15 cellular contexts compared by ENCODE assay signal in the genomic region with DNA sequence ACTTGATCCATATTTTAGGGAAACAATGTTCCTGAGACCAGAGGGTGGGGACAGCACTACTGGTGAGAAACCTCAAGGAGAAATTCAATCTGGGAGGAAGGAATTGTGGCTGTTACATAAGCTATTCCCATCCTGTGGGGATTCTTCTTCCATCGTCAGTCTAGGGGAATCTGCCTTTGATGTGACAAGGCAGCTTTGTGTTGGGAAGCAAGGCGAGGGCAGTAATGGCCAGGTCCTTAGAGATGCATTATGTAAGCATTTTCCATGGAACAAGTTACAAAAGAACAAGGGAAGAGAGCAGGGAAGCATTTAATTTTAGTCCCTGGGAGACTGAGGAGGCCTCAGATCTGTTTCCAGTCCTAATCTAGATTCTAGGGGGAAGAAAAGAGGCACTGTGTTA.
DNase-seq lines count a peak whose midpoint lies in the region; ATAC-seq and TF ChIP-seq lines count a peak whose summit lies in the region.
"Had no signal": no experiment of that assay in that cellular context is flagged by ENCODE, and none has a peak within 500 bp of the region (broad histone marks: within the 10 kb centered on the region; RNA-seq: fewer than 3 reads in every experiment).

No MANE protein-coding gene starts in this region.

- no peaks in the 10 kb centered on the region for H3F3A ChIP-seq in GM23338 (replicated peaks; ENCODE audit: low read depth)

- H3K9me3 ChIP-seq in RWPE2 (ENCODE audit: severe bottlenecking): no peaks in the 10 kb centered on the region
- H3K9me3 ChIP-seq in fibroblast of lung (ENCODE audit: control insufficient read depth, insufficient read depth, low read depth, low read length): no peaks in the 10 kb centered on the region
- H3K9me3 ChIP-seq: BE2C had no signal

- DNase-seq in GM23338 (ENCODE audit: low spot score) (peak; percentile 36), RWPE2 (ENCODE audit: low spot score) (no peak), fibroblast of lung (ENCODE audit: low read depth in 2 of 2) (no peak), neural crest cell (ENCODE audit: low read depth, low spot score) (no peak), DMS 273 treated with DMSO at 0.1 percent for 48 hours (lab: John Stamatoyannopoulos, UW) (no peak), NCI-H1105 treated with DMSO at 0.1 percent for 48 hours (lab: John Stamatoyannopoulos, UW) (no peak)
- no peak for DNase-seq in activated T-helper 2 cell treated with anti-CD3 and anti-CD28 coated beads, Interferon-gamma antibody, Interleukin-2, Interleukin-4, amounts not matched to agents 10 μg/mL and 5 μg/mL and 100 μg/mL, durations not matched to agents 14 hours and 24 hours and 36 hours (ENCODE audit: low spot score)
- DNase-seq: ACHN; BE2C; CD4-positive, alpha-beta memory T cell; NCI-H1105; NCI-H187 treated with DMSO at 0.1 percent for 48 hours; NCI-H510A treated with DMSO at 0.1 percent for 48 hours; SIG-M5 had no signal

- no peak overlapping the region for H3K9ac ChIP-seq in fibroblast of lung (ENCODE audit: insufficient read depth, low read length)

- H3K4me1 Mint-ChIP-seq in GM23338: peaks cover 10% of the 10 kb centered on the region
- peaks cover 15% of the 10 kb centered on the region for H3K4me1 Mint-ChIP-seq in neural crest cell
- H3K4me1 Mint-ChIP-seq in activated T-helper 2 cell treated with anti-CD3 and anti-CD28 coated beads, Interferon-gamma antibody, Interleukin-2, Interleukin-4, amounts not matched to agents 10 μg/mL and 5 μg/mL and 100 μg/mL, durations not matched to agents 14 hours and 24 hours and 36 hours (ENCODE audit: low read depth): no peaks in the 10 kb centered on the region
- H3K4me1 Mint-ChIP-seq: CD4-positive, alpha-beta memory T cell had no signal

- ATAC-seq in GM23338 (peak; percentile 59), RWPE2 (ENCODE audit: low read depth) (no peak), HG02610 (IDR thresholded peaks at IDR 0.05; ENCODE audit: unreplicated experiment) (no peak)

- TF ChIP-seq CTCF in GM23338 (conservative IDR thresholded peaks at IDR 0.05; ENCODE audit: low read depth in 2 of 2): no peak
- TF ChIP-seq CTCF in RWPE2 (IDR thresholded peaks at IDR 0.05; ENCODE audit: poor library complexity, severe bottlenecking): no peak
- TF ChIP-seq CTCF in fibroblast of lung (conservative IDR thresholded peaks at IDR 0.05 in 1 of 2, IDR thresholded peaks at IDR 0.05 in 1 of 2; ENCODE audit: low read depth in 1 of 2, low read length in 2 of 2): no peak
- no peak for TF ChIP-seq CTCF in neural crest cell (conservative IDR thresholded peaks at IDR 0.05)

- H4K20me1 ChIP-seq in GM23338 (replicated peaks; ENCODE audit: insufficient read depth): no peaks in the 10 kb centered on the region
- H4K20me1 ChIP-seq in fibroblast of lung (ENCODE audit: control insufficient read depth, extremely low read depth, insufficient read depth, low read length): no peaks in the 10 kb centered on the region

- H3K4me3 ChIP-seq in GM23338 (no peak overlapping the region), RWPE2 (ENCODE audit: severe bottlenecking) (no peak overlapping the region), fibroblast of lung (replicated peaks in 1 of 4; ENCODE audit: control extremely low read depth in 1 of 4, insufficient read depth in 1 of 4, low read depth in 3 of 4, low read length in 4 of 4) (no peak overlapping the region)

- H3K27me3 Mint-ChIP-seq in GM23338 (ENCODE audit: insufficient read depth, low read depth, poor library complexity): peaks cover 2% of the 10 kb centered on the region
- H3K27me3 Mint-ChIP-seq in neural crest cell (ENCODE audit: low read depth): no peaks in the 10 kb centered on the region
- H3K27me3 Mint-ChIP-seq in activated T-helper 2 cell treated with anti-CD3 and anti-CD28 coated beads, Interferon-gamma antibody, Interleukin-2, Interleukin-4, amounts not matched to agents 10 μg/mL and 5 μg/mL and 100 μg/mL, durations not matched to agents 14 hours and 24 hours and 36 hours (ENCODE audit: low read depth): no peaks in the 10 kb centered on the region
- H3K27me3 Mint-ChIP-seq: CD4-positive, alpha-beta memory T cell had no signal

- H3K27ac ChIP-seq in GM23338 (ENCODE audit: low read depth): no peak overlapping the region
- H3K27ac ChIP-seq in RWPE2 (ENCODE audit: poor library complexity, severe bottlenecking): peak overlapping the region; percentile 42
- no peak overlapping the region for H3K27ac ChIP-seq in fibroblast of lung (ENCODE audit: insufficient read depth, low read length)

- intact Hi-C loops in activated T-helper 2 cell treated with anti-CD3 and anti-CD28 coated beads, Interferon-gamma antibody, Interleukin-2, Interleukin-4, amounts not matched to agents 10 μg/mL and 5 μg/mL and 100 μg/mL, durations not matched to agents 14 hours and 24 hours and 36 hours (cut with micrococcal nuclease): no loop called here

- no peaks in the 10 kb centered on the region for H3K27me3 ChIP-seq in GM23338 (ENCODE audit: insufficient read depth)
- no peaks in the 10 kb centered on the region for H3K27me3 ChIP-seq in RWPE2 (ENCODE audit: insufficient read depth, poor library complexity, severe bottlenecking)
- H3K27me3 ChIP-seq in fibroblast of lung (ENCODE audit: control insufficient read depth, insufficient read depth, low read length): no peaks in the 10 kb centered on the region
- H3K27me3 ChIP-seq: BE2C had no signal

- H3K27ac Mint-ChIP-seq in GM23338 (0 out of 2 replicates have a peak overlapping the region, but pooled peaks have one; percentile 60), neural crest cell (ENCODE audit: unreplicated experiment) (peak overlapping the region; percentile 45)
- H3K27ac Mint-ChIP-seq in activated T-helper 2 cell treated with anti-CD3 and anti-CD28 coated beads, Interferon-gamma antibody, Interleukin-2, Interleukin-4, amounts not matched to agents 10 μg/mL and 5 μg/mL and 100 μg/mL, durations not matched to agents 14 hours and 24 hours and 36 hours: no peak overlapping the region
- H3K27ac Mint-ChIP-seq: CD4-positive, alpha-beta memory T cell had no signal

- H3K79me2 ChIP-seq in GM23338 (replicated peaks; ENCODE audit: insufficient read depth) (no peaks in the 10 kb centered on the region), fibroblast of lung (ENCODE audit: control insufficient read depth, insufficient read depth, low read length) (no peaks in the 10 kb centered on the region)

- H3K9me3 Mint-ChIP-seq in GM23338: no peaks in the 10 kb centered on the region
- no peaks in the 10 kb centered on the region for H3K9me3 Mint-ChIP-seq in neural crest cell
- no peaks in the 10 kb centered on the region for H3K9me3 Mint-ChIP-seq in activated T-helper 2 cell treated with anti-CD3 and anti-CD28 coated beads, Interferon-gamma antibody, Interleukin-2, Interleukin-4, amounts not matched to agents 10 μg/mL and 5 μg/mL and 100 μg/mL, durations not matched to agents 14 hours and 24 hours and 36 hours

- H2AFZ ChIP-seq in GM23338 (peak overlapping the region; percentile 53; the same call in 1 of the 2 replicates), fibroblast of lung (ENCODE audit: low read length) (peak overlapping the region; percentile 37)

- no peaks in the 10 kb centered on the region for H3K9me2 ChIP-seq in GM23338 (ENCODE audit: insufficient read depth)

- H3K4me3 Mint-ChIP-seq in GM23338 (no peak overlapping the region), neural crest cell (no peak overlapping the region)
- H3K4me3 Mint-ChIP-seq in activated T-helper 2 cell treated with anti-CD3 and anti-CD28 coated beads, Interferon-gamma antibody, Interleukin-2, Interleukin-4, amounts not matched to agents 10 μg/mL and 5 μg/mL and 100 μg/mL, durations not matched to agents 14 hours and 24 hours and 36 hours (ENCODE audit: low read depth): no peak overlapping the region
- H3K4me3 Mint-ChIP-seq: CD4-positive, alpha-beta memory T cell had no signal

- no peaks in the 10 kb centered on the region for H3K36me3 ChIP-seq in GM23338 (ENCODE audit: insufficient read depth)
- no peaks in the 10 kb centered on the region for H3K36me3 ChIP-seq in RWPE2 (ENCODE audit: low read depth)
- no peaks in the 10 kb centered on the region for H3K36me3 ChIP-seq in fibroblast of lung (ENCODE audit: control insufficient read depth, insufficient read depth, low read length)
- H3K36me3 ChIP-seq: BE2C had no signal

- H3K36me3 Mint-ChIP-seq in GM23338 (ENCODE audit: low read depth): no peaks in the 10 kb centered on the region
- H3K36me3 Mint-ChIP-seq in neural crest cell (ENCODE audit: low read depth): no peaks in the 10 kb centered on the region
- no peaks in the 10 kb centered on the region for H3K36me3 Mint-ChIP-seq in activated T-helper 2 cell treated with anti-CD3 and anti-CD28 coated beads, Interferon-gamma antibody, Interleukin-2, Interleukin-4, amounts not matched to agents 10 μg/mL and 5 μg/mL and 100 μg/mL, durations not matched to agents 14 hours and 24 hours and 36 hours (ENCODE audit: low read depth)
- H3K36me3 Mint-ChIP-seq: CD4-positive, alpha-beta memory T cell had no signal

- H3K4me2 ChIP-seq in GM23338 (no peak overlapping the region; the same call in 1 of the 2 replicates), fibroblast of lung (ENCODE audit: extremely low read depth, insufficient read depth, low read length) (no peak overlapping the region)

- H3K4me1 ChIP-seq in GM23338 (ENCODE audit: insufficient read depth) (peaks cover 5% of the 10 kb centered on the region; the same call in 1 of the 2 replicates), RWPE2 (ENCODE audit: insufficient read depth, poor library complexity, severe bottlenecking) (peaks cover 9% of the 10 kb centered on the region), fibroblast of lung (ENCODE audit: control insufficient read depth, extremely low read depth, insufficient read depth, low read length) (no peaks in the 10 kb centered on the region)
- H3K4me1 ChIP-seq: BE2C had no signal

TF ChIP-seq in GM23338, 12 proteins besides CTCF, POLR2A, EP300 and RAD21 (continues in another document):
- no peak for TF ChIP-seq NANOG (IDR thresholded peaks at IDR 0.05; ENCODE audit: borderline replicate concordance)
- TF ChIP-seq, protein P1, sequence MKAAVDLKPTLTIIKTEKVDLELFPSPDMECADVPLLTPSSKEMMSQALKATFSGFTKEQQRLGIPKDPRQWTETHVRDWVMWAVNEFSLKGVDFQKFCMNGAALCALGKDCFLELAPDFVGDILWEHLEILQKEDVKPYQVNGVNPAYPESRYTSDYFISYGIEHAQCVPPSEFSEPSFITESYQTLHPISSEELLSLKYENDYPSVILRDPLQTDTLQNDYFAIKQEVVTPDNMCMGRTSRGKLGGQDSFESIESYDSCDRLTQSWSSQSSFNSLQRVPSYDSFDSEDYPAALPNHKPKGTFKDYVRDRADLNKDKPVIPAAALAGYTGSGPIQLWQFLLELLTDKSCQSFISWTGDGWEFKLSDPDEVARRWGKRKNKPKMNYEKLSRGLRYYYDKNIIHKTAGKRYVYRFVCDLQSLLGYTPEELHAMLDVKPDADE (IDR thresholded peaks at IDR 0.05): no peak
